In the genomic region with DNA sequence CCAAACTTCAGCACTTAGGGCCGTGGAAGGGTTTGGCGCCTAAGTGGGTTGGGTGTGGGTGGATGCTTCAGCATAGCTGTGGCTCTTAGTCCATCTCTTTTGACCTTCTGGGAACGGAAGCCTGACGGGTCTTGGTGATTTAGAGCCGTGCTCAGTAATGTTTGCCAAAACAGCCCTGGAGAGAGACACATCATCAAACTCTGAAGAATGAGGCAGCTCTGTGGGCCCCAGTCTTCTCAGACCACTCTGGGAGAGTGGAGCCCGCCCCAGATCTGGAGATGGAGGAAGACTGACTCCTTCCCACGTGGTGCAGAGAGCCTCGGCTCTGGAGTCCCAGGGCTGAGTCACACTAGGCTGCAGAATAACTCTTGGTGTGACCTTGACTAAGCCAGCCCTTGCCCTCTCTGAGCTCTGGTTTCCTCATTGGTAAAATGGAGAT, we compare ENCODE assay signal across 21 cellular contexts.
DNase-seq lines count a peak whose midpoint lies in the region; ATAC-seq and TF ChIP-seq lines count a peak whose summit lies in the region.
"Had no signal": no experiment of that assay in that cellular context is flagged by ENCODE, and none has a peak within 500 bp of the region (broad histone marks: within the 10 kb centered on the region; RNA-seq: fewer than 3 reads in every experiment).

No MANE protein-coding gene starts in this region.

- no peak for TF ChIP-seq CTCF in AG04450 (IDR thresholded peaks at IDR 0.05; ENCODE audit: low read depth, low read length)
- TF ChIP-seq CTCF in HEK293 (tag by site-specific recombination; IDR thresholded peaks at IDR 0.05): no peak
- no peak for TF ChIP-seq CTCF in left lung (IDR thresholded peaks at IDR 0.05)

- intact Hi-C loops in left lung (cut with DNase I): no loop called here
- intact Hi-C loops in left ventricle myocardium superior (cut with micrococcal nuclease): no loop called here

- DNase-seq in AG04450 (ENCODE audit: low read depth, low spot score) (peak; percentile 37), amniotic epithelial cell (ENCODE audit: low read depth) (peak; percentile 86), left lung (peak in 1 of 2 donors; percentile 36), left ventricle myocardium superior (no peak), globus pallidus (ENCODE audit: low spot score) (no peak)
- DNase-seq: activated CD4-positive, alpha-beta T cell treated with anti-CD3 and anti-CD28 coated beads for 1 hour; activated naive CD8-positive, alpha-beta T cell treated with anti-CD3 and anti-CD28 coated beads for 36 hours; activated T-cell treated with anti-CD3 and anti-CD28 coated beads for 4 hours; BE2C; colonic mucosa; DMS53; erythroblast; immature natural killer cell; KBM-7; NCI-H1436; occipital lobe; tibial artery had no signal

- H3K27me3 ChIP-seq in AG04450 (ENCODE audit: control insufficient read depth, insufficient read depth, low read length) (no peaks in the 10 kb centered on the region), left lung (peaks cover 0 to 11% of the 10 kb centered on the region in 2 donors)
- H3K27me3 ChIP-seq: BE2C, colonic mucosa had no signal

- POLR2A ChIA-PET in AG04450 (lab: Yijun Ruan, JAX) (no interaction called here), HEK293 (lab: Yijun Ruan, JAX) (no interaction called here)

- H3K9me3 ChIP-seq in AG04450 (ENCODE audit: control insufficient read depth, insufficient read depth, low read length): peaks cover 3% of the 10 kb centered on the region
- no peaks in the 10 kb centered on the region for H3K9me3 ChIP-seq in HEK293 (ENCODE audit: control insufficient read depth, insufficient read depth, low read depth, low read length)
- H3K9me3 ChIP-seq in left lung: peaks cover 0 to 9% of the 10 kb centered on the region in 2 donors
- H3K9me3 ChIP-seq: BE2C, colonic mucosa had no signal

- H3K4me3 ChIP-seq in AG04450 (ENCODE audit: low read depth, low read length) (no peak overlapping the region), HEK293 (ENCODE audit: low read depth, low read length) (no peak overlapping the region), left lung (no peak overlapping the region)
- H3K4me3 ChIP-seq: colonic mucosa, GM12878, tibial artery had no signal

- H3K4me1 ChIP-seq in HEK293 (ENCODE audit: control insufficient read depth, insufficient read depth, low read length): no peaks in the 10 kb centered on the region
- no peaks in the 10 kb centered on the region for H3K4me1 ChIP-seq in left lung
- H3K4me1 ChIP-seq: BE2C, colonic mucosa, tibial artery had no signal

- H3K36me3 ChIP-seq in HEK293 (ENCODE audit: control insufficient read depth in 2 of 2, insufficient read depth in 1 of 2, low read length in 2 of 2): no peaks in the 10 kb centered on the region
- no peaks in the 10 kb centered on the region for H3K36me3 ChIP-seq in left lung
- H3K36me3 ChIP-seq: BE2C, colonic mucosa, tibial artery had no signal

- CTCF ChIA-PET in AG04450 (lab: Charles Lee) (interaction anchor here (1.0 to 1.3 kb wide), 2 partner anchors 10 to 160 kb away, joined by 3 to 4 read pairs; no protein-coding TSS in a partner anchor), HEK293 (lab: Yijun Ruan, JAX) (interaction anchor here (1.3 kb wide), 1 partner anchor 13 kb away, joined by 3 read pairs; no protein-coding TSS in a partner anchor)

- peak; percentile 74 for ATAC-seq in left lung
- ATAC-seq in GM21786 (IDR thresholded peaks at IDR 0.05; ENCODE audit: unreplicated experiment): no peak
- no peak for ATAC-seq in left ventricle myocardium superior
- no peak for ATAC-seq in HG03521 (IDR thresholded peaks at IDR 0.05; ENCODE audit: unreplicated experiment)
- ATAC-seq: GM12878 had no signal

- H3K27ac ChIP-seq in AG04450 (ENCODE audit: low read depth, low read length) (peak overlapping the region; percentile 62), HEK293 (ENCODE audit: extremely low read depth, low read depth, low read length) (no peak overlapping the region), left lung (no peak overlapping the region)
- H3K27ac ChIP-seq: colonic mucosa, tibial artery had no signal

TF ChIP-seq in HEK293, 187 proteins besides CTCF, POLR2A, EP300 and RAD21:
- TF ChIP-seq ZNF157 (tag by site-specific recombination; IDR thresholded peaks at IDR 0.05) (no peak), ZNF677 (tag by site-specific recombination; IDR thresholded peaks at IDR 0.05) (no peak), ZNF366 (tag by site-specific recombination; conservative IDR thresholded peaks at IDR 0.05) (no peak), ZNF223 (tag by site-specific recombination; IDR thresholded peaks at IDR 0.05) (no peak), ZNF621 (tag by site-specific recombination; IDR thresholded peaks at IDR 0.05) (no peak), GLI2 (tag by site-specific recombination; IDR thresholded peaks at IDR 0.05; ENCODE audit: borderline replicate concordance, low read depth) (no peak), ZFHX2 (tag by site-specific recombination; conservative IDR thresholded peaks at IDR 0.05) (peak; percentile 50; the same call in 1 of the 2 replicates), ZSCAN23 (tag by site-specific recombination; IDR thresholded peaks at IDR 0.05) (no peak), EGR2 (tag by site-specific recombination; IDR thresholded peaks at IDR 0.05; ENCODE audit: low read depth) (0 out of 2 replicates have a peak, but pooled peaks have one; percentile 30), INSM2 (tag by site-specific recombination; IDR thresholded peaks at IDR 0.05) (no peak), ZNF837 (tag by site-specific recombination; IDR thresholded peaks at IDR 0.05) (no peak)

Comparison
In these comparisons a context has a peak if more than half of its experiments do, and no peak if none do; other contexts are left out.
1. DNase-seq: peak in AG04450 (single experiment) and amniotic epithelial cell (single experiment); none in left ventricle myocardium superior (single experiment) and globus pallidus (single experiment).